In the genomic region with DNA sequence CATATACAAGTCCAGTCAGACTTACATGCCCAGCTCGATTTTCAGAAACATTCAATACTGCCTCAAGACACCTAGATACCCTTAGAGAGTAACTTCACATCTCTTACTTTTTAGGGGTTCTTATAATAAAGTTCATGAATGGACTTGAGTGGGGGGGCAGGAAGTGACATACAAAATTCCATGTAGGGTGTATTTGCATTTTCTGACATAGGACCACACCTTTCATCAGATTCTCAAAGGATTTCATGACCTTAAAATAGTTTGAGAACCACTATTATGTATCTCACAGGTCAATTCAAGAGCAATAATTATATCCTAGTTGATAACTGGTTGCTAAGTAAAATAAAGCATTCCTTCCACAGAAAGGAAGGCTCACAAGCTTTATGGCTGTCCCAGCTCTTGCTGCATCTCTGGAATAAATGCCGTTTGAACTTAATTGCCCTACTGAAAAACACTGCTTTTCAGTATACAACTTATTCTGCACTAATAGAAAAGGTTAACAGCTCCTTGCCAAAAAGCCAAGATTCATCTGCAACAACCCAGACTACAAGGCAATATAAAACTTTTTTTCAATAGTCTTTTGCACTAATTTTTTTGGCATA, we compare ENCODE assay signal across 10 cellular contexts. TPM values are rescaled to one million over a fixed set of nuclear protein-coding genes. Genes with fewer than 3 reads are reported as not detected.
DNase-seq lines count a peak whose midpoint lies in the region; ATAC-seq and TF ChIP-seq lines count a peak whose summit lies in the region.
"Had no signal": no experiment of that assay in that cellular context is flagged by ENCODE, and none has a peak within 500 bp of the region (broad histone marks: within the 10 kb centered on the region; RNA-seq: fewer than 3 reads in every experiment).

No MANE protein-coding gene starts in this region.

- H3K27ac ChIP-seq in layer of hippocampus (ENCODE audit: low read depth, low read length): peak overlapping the region; percentile 21
- H3K27ac ChIP-seq in vagina: peak overlapping the region; percentile 95

- peaks cover 18% of the 10 kb centered on the region for H3K36me3 Mint-ChIP-seq in stimulated activated naive CD8-positive, alpha-beta T cell treated with anti-CD3 and anti-CD28 coated beads, Interleukin-15, Interleukin-2, amounts not matched to agents 100 ng/mL and 50 ng/mL, for 24 hours (ENCODE audit: low read depth)
- peaks cover 19% of the 10 kb centered on the region for H3K36me3 Mint-ChIP-seq in activated naive CD8-positive, alpha-beta T cell treated with anti-CD3 and anti-CD28 coated beads, Interleukin-2, amount 50 U/mL, for 24 hours (ENCODE audit: low read depth)

- peak overlapping the region; percentile 96 for H3K4me3 Mint-ChIP-seq in stimulated activated naive CD8-positive, alpha-beta T cell treated with anti-CD3 and anti-CD28 coated beads, Interleukin-15, Interleukin-2, amounts not matched to agents 100 ng/mL and 50 ng/mL, for 24 hours
- H3K4me3 Mint-ChIP-seq in activated naive CD8-positive, alpha-beta T cell treated with anti-CD3 and anti-CD28 coated beads, Interleukin-2, amount 50 U/mL, for 24 hours: peak overlapping the region; percentile 99

- H3K9me3 Mint-ChIP-seq in stimulated activated naive CD8-positive, alpha-beta T cell treated with anti-CD3 and anti-CD28 coated beads, Interleukin-15, Interleukin-2, amounts not matched to agents 100 ng/mL and 50 ng/mL, for 24 hours: no peaks in the 10 kb centered on the region
- H3K9me3 Mint-ChIP-seq in activated naive CD8-positive, alpha-beta T cell treated with anti-CD3 and anti-CD28 coated beads, Interleukin-2, amount 50 U/mL, for 24 hours: no peaks in the 10 kb centered on the region

- no peak for ATAC-seq in stimulated activated naive CD8-positive, alpha-beta T cell treated with anti-CD3 and anti-CD28 coated beads, Interleukin-15, Interleukin-2, amounts not matched to agents 100 U/mL and 50 U/mL, for 24 hours
- ATAC-seq in activated naive CD8-positive, alpha-beta T cell treated with anti-CD3 and anti-CD28 coated beads, Interleukin-2, amount 50 U/mL, for 24 hours: no peak
- no peak for ATAC-seq in GM21786 (IDR thresholded peaks at IDR 0.05; ENCODE audit: unreplicated experiment)
- ATAC-seq in HG02884 (IDR thresholded peaks at IDR 0.05; ENCODE audit: unreplicated experiment): no peak

- H3K27me3 Mint-ChIP-seq in stimulated activated naive CD8-positive, alpha-beta T cell treated with anti-CD3 and anti-CD28 coated beads, Interleukin-15, Interleukin-2, amounts not matched to agents 100 ng/mL and 50 ng/mL, for 24 hours: no peaks in the 10 kb centered on the region
- no peaks in the 10 kb centered on the region for H3K27me3 Mint-ChIP-seq in activated naive CD8-positive, alpha-beta T cell treated with anti-CD3 and anti-CD28 coated beads, Interleukin-2, amount 50 U/mL, for 24 hours

- H3K27ac Mint-ChIP-seq in stimulated activated naive CD8-positive, alpha-beta T cell treated with anti-CD3 and anti-CD28 coated beads, Interleukin-15, Interleukin-2, amounts not matched to agents 100 ng/mL and 50 ng/mL, for 24 hours: peak overlapping the region; percentile 45
- H3K27ac Mint-ChIP-seq in activated naive CD8-positive, alpha-beta T cell treated with anti-CD3 and anti-CD28 coated beads, Interleukin-2, amount 50 U/mL, for 24 hours: peak overlapping the region; percentile 98

- no peaks in the 10 kb centered on the region for H3K9me3 ChIP-seq in vagina

- intact Hi-C loops in vagina (cut with DNase I): no loop called here

- H3K4me1 Mint-ChIP-seq in stimulated activated naive CD8-positive, alpha-beta T cell treated with anti-CD3 and anti-CD28 coated beads, Interleukin-15, Interleukin-2, amounts not matched to agents 100 ng/mL and 50 ng/mL, for 24 hours (ENCODE audit: low read depth): peaks cover 41% of the 10 kb centered on the region
- H3K4me1 Mint-ChIP-seq in activated naive CD8-positive, alpha-beta T cell treated with anti-CD3 and anti-CD28 coated beads, Interleukin-2, amount 50 U/mL, for 24 hours: peaks cover 49% of the 10 kb centered on the region

- H3K4me3 ChIP-seq in vagina: peak overlapping the region in 1 of 2 donors; percentile 75

- H3K27me3 ChIP-seq in layer of hippocampus (ENCODE audit: control insufficient read depth, insufficient read depth, low read length) (no peaks in the 10 kb centered on the region), vagina (no peaks in the 10 kb centered on the region)

- TF ChIP-seq POLR2A in vagina (IDR thresholded peaks at IDR 0.05): no peak

- H3K4me1 ChIP-seq in vagina: peaks cover 15% of the 10 kb centered on the region

- no peaks in the 10 kb centered on the region for H3K36me3 ChIP-seq in vagina

- TF ChIP-seq CTCF in vagina (IDR thresholded peaks at IDR 0.05): no peak

- no peak for DNase-seq in stimulated activated naive CD8-positive, alpha-beta T cell treated with anti-CD3 and anti-CD28 coated beads, Interleukin-15, Interleukin-2, amounts not matched to agents 100 U/mL and 50 U/mL, for 24 hours
- no peak for DNase-seq in activated naive CD8-positive, alpha-beta T cell treated with anti-CD3 and anti-CD28 coated beads, Interleukin-2, amount 50 U/mL, for 24 hours
- DNase-seq in vagina (ENCODE audit: extremely low spot score in 2 of 2) (no peak), COR-L47 (lab: John Stamatoyannopoulos, UW) (no peak)
- DNase-seq: effector CD4-positive, alpha-beta T cell; NCI-H2107 had no signal

RNA-seq across cellular contexts. Expression of gene P4HA1, which starts 2.3 kb away (rescaled TPM):
- total RNA-seq in vagina: 12.5 TPM

RNA-seq across cellular contexts. Expression of gene NUDT13, which starts 15.9 kb away (rescaled TPM):
- 2.9 TPM for total RNA-seq in vagina
